13 cellular contexts compared by ENCODE assay signal in genomic region chr1:54850737-54851136, GRCh38. TPM values are rescaled to one million over a fixed set of nuclear protein-coding genes. Genes with fewer than 3 reads are reported as not detected.
DNase-seq lines count a peak whose midpoint lies in the region; ATAC-seq lines count a peak whose summit lies in the region.
"Had no signal": no experiment of that assay in that cellular context is flagged by ENCODE, and none has a peak within 500 bp of the region (broad histone marks: within the 10 kb centered on the region; RNA-seq: fewer than 3 reads in every experiment).

No MANE protein-coding gene starts in this region.

- peaks cover 87% of the 10 kb centered on the region for H3K36me3 ChIP-seq in adipocyte (ENCODE audit: control insufficient read depth, insufficient read depth, low read length, severe bottlenecking)
- H3K36me3 ChIP-seq in subcutaneous abdominal adipose tissue (ENCODE audit: control insufficient read depth in 5 of 5, insufficient read depth in 5 of 5, low read length in 5 of 5), result peaks cover 0 to 41% (median 26%) of the 10 kb centered on the region in 5 donors
- H3K36me3 ChIP-seq: ovary had no signal

- H3K4me3 ChIP-seq in adipocyte (ENCODE audit: low read length) (peak overlapping the region; percentile 31), subcutaneous abdominal adipose tissue (ENCODE audit: low read depth in 1 of 5, low read length in 5 of 5) (peak overlapping the region in 1 of 5 donors; percentile 17)
- H3K4me3 ChIP-seq: ovary had no signal

- peaks cover 38% of the 10 kb centered on the region for H3K4me1 ChIP-seq in adipocyte (ENCODE audit: control insufficient read depth, insufficient read depth, low read length)
- peaks cover 2 to 26% (median 20%) of the 10 kb centered on the region in 5 donors for H3K4me1 ChIP-seq in subcutaneous abdominal adipose tissue (ENCODE audit: control insufficient read depth in 5 of 5, insufficient read depth in 5 of 5, low read length in 5 of 5)

- DNase-seq in HCEC 1CT (peak; percentile 99), adipocyte (ENCODE audit: low read depth) (peak; percentile 79), glomerular visceral epithelial cell (ENCODE audit: extremely low spot score) (peak; percentile 90), NCI-H526 treated with DMSO at 0.1 percent for 48 hours (lab: John Stamatoyannopoulos, UW) (no peak), left lobe of liver (ENCODE audit: low spot score) (no peak)
- DNase-seq: activated naive CD8-positive, alpha-beta T cell treated with anti-CD3 and anti-CD28 coated beads, Interleukin-2, amount 10 ng/mL, durations not matched to agents 7 days and 5 days; GF-D8; NCI-H1092 had no signal

- no peaks in the 10 kb centered on the region for H3K9me3 ChIP-seq in adipocyte (ENCODE audit: control insufficient read depth, low read length)
- H3K9me3 ChIP-seq in subcutaneous abdominal adipose tissue (ENCODE audit: control insufficient read depth in 5 of 5, low read length in 5 of 5), result no peaks in the 10 kb centered on the region
- H3K9me3 ChIP-seq: ovary had no signal

- ATAC-seq in HG03439 (IDR thresholded peaks at IDR 0.05; ENCODE audit: unreplicated experiment), result no peak
- ATAC-seq in HG03159 (IDR thresholded peaks at IDR 0.05; ENCODE audit: unreplicated experiment), result no peak
- no peak for ATAC-seq in left lobe of liver

- H3K9ac ChIP-seq in adipocyte (ENCODE audit: low read length), result no peak overlapping the region
- H3K9ac ChIP-seq in subcutaneous abdominal adipose tissue (ENCODE audit: low read length in 5 of 5), result peak overlapping the region in 1 of 5 donors; percentile 29

- H3K27me3 ChIP-seq in adipocyte (replicated peaks; ENCODE audit: control insufficient read depth, insufficient read depth, low read length) (no peaks in the 10 kb centered on the region), subcutaneous abdominal adipose tissue (ENCODE audit: control insufficient read depth in 5 of 5, insufficient read depth in 4 of 5, low read length in 5 of 5) (no peaks in the 10 kb centered on the region)
- H3K27me3 ChIP-seq: ovary had no signal

- H3K27ac ChIP-seq in subcutaneous abdominal adipose tissue (ENCODE audit: low read depth, low read length), result peak overlapping the region; percentile 69
- H3K27ac ChIP-seq: ovary had no signal

RNA-seq across cellular contexts. Expression of gene DHCR24, which starts 36.3 kb away (rescaled TPM):
- total RNA-seq in left lobe of liver, result 828 TPM

RNA-seq across cellular contexts. Expression of gene TTC22, which starts 49.6 kb away (rescaled TPM):
- 4.4 TPM for total RNA-seq in left lobe of liver
- total RNA-seq: endothelial cell of umbilical vein had no signal

Comparison
In these comparisons a context has a peak if more than half of its experiments do, and no peak if none do; other contexts are left out.
1. DNase-seq: peak in HCEC 1CT (single experiment), adipocyte (single experiment) and glomerular visceral epithelial cell (single experiment); none in NCI-H526 treated with DMSO at 0.1 percent for 48 hours (single experiment) and left lobe of liver (single experiment).